In genomic region chr6:33577718-33578117, GRCh38 we compare ENCODE assay signal across 11 cellular contexts. TPM values are rescaled to one million over a fixed set of nuclear protein-coding genes. Genes with fewer than 3 reads are reported as not detected.
A peak's percentile ranks its signal among the peaks of the same experiment; 100 is the strongest.
DNase-seq lines count a peak whose midpoint lies in the region; ATAC-seq and TF ChIP-seq lines count a peak whose summit lies in the region.
"Had no signal": no experiment of that assay in that cellular context is flagged by ENCODE, and none has a peak within 500 bp of the region (broad histone marks: within the 10 kb centered on the region; RNA-seq: fewer than 3 reads in every experiment).

No MANE protein-coding gene starts in this region.

- H3K9me3 ChIP-seq in DOHH2 (ENCODE audit: control insufficient read depth, insufficient read depth, low read length) (no peaks in the 10 kb centered on the region), OCI-LY3 (ENCODE audit: insufficient read depth, low read length) (no peaks in the 10 kb centered on the region), gastrocnemius medialis (no peaks in the 10 kb centered on the region), BE2C (no peaks in the 10 kb centered on the region)

- peaks cover 27% of the 10 kb centered on the region for H3K4me1 ChIP-seq in DOHH2 (ENCODE audit: control insufficient read depth, low read length)
- H3K4me1 ChIP-seq in OCI-LY3 (ENCODE audit: low read length): peaks cover 12% of the 10 kb centered on the region
- peaks cover 18% of the 10 kb centered on the region in 2 donors for H3K4me1 ChIP-seq in gastrocnemius medialis
- peaks cover 4% of the 10 kb centered on the region for H3K4me1 ChIP-seq in BE2C

- in situ Hi-C loops in gastrocnemius medialis (cut with MboI; ENCODE audit: low sequenced_read_pairs in 4 of 4): no loop called here

- no peak overlapping the region for H3K27ac ChIP-seq in DOHH2 (ENCODE audit: low read depth, low read length)
- no peak overlapping the region for H3K27ac ChIP-seq in OCI-LY3 (ENCODE audit: low read length)
- H3K27ac ChIP-seq in gastrocnemius medialis: peak overlapping the region; percentile 57 to 87 (median 85)

- peaks cover 27 to 29% of the 10 kb centered on the region in 2 donors for H3K4me1 Mint-ChIP-seq in effector memory CD8-positive, alpha-beta T cell (ENCODE audit: low read depth in 2 of 2)

- peak overlapping the region; percentile 90; the same call in 1 of the 2 replicates for H3K4me2 ChIP-seq in DOHH2 (ENCODE audit: low read length)
- H3K4me2 ChIP-seq in OCI-LY3 (ENCODE audit: low read length): 0 out of 2 replicates have a peak overlapping the region, but pooled peaks have one; percentile 92

- H3K4me3 Mint-ChIP-seq in effector memory CD8-positive, alpha-beta T cell: peak overlapping the region; percentile 94 to 99

- no peak overlapping the region for H2AFZ ChIP-seq in OCI-LY3 (ENCODE audit: low read depth, low read length)

- H3K9me2 ChIP-seq in DOHH2 (replicated peaks; ENCODE audit: control insufficient read depth, low read length): no peaks in the 10 kb centered on the region

- TF ChIP-seq CTCF in DOHH2 (IDR thresholded peaks at IDR 0.05; ENCODE audit: low read depth, low read length, poor library complexity, severe bottlenecking): no peak
- no peak for TF ChIP-seq CTCF in OCI-LY3 (IDR thresholded peaks at IDR 0.05; ENCODE audit: low read depth, low read length)
- TF ChIP-seq CTCF in gastrocnemius medialis (IDR thresholded peaks at IDR 0.05 in 4 of 5, conservative IDR thresholded peaks at IDR 0.05 in 1 of 5): no peak
- TF ChIP-seq CTCF in BE2C (IDR thresholded peaks at IDR 0.05; ENCODE audit: low read depth, low read length): no peak

- intact Hi-C loops in gastrocnemius medialis (cut with DNase I; ENCODE audit: low total_unique reads): loop anchor here (10.0 kb wide), 1 partner anchor 123 kb away; the partner anchor contains the start of gene ZBTB9

- H3F3A ChIP-seq in DOHH2 (ENCODE audit: control insufficient read depth, insufficient read depth): no peaks in the 10 kb centered on the region

- H3K9me3 Mint-ChIP-seq in effector memory CD8-positive, alpha-beta T cell: no peaks in the 10 kb centered on the region
- H3K9me3 Mint-ChIP-seq: mesothelial cell of epicardium had no signal

- DNase-seq in effector memory CD8-positive, alpha-beta T cell: no peak
- DNase-seq in gastrocnemius medialis (no peak), RKO (ENCODE audit: low spot score) (no peak), BE2C (no peak), amniotic stem cell (lab: John Stamatoyannopoulos, UW) (no peak)
- DNase-seq: GF-D8, NCI-H1930 had no signal

- H3K36me3 ChIP-seq in DOHH2 (ENCODE audit: control insufficient read depth, low read length) (peaks cover 36% of the 10 kb centered on the region), OCI-LY3 (replicated peaks; ENCODE audit: low read depth, low read length) (peaks cover 11% of the 10 kb centered on the region), gastrocnemius medialis (peaks cover 0 to 29% of the 10 kb centered on the region in 2 donors), BE2C (peaks cover 30% of the 10 kb centered on the region)

- H3K27ac Mint-ChIP-seq in effector memory CD8-positive, alpha-beta T cell: peak overlapping the region; percentile 95 to 99

- no peak for ATAC-seq in effector memory CD8-positive, alpha-beta T cell (replicated peaks)
- no peak for ATAC-seq in gastrocnemius medialis
- no peak for ATAC-seq in HG02852 (IDR thresholded peaks at IDR 0.05; ENCODE audit: unreplicated experiment)

- H3K9ac ChIP-seq in OCI-LY3 (ENCODE audit: low read length): no peak overlapping the region

- no peak for TF ChIP-seq POLR2A in gastrocnemius medialis (IDR thresholded peaks at IDR 0.05)

- H3K79me2 ChIP-seq in DOHH2 (ENCODE audit: control insufficient read depth, low read length): peaks cover 22% of the 10 kb centered on the region
- H3K79me2 ChIP-seq in OCI-LY3 (ENCODE audit: low read length): peaks cover 25% of the 10 kb centered on the region

- no peaks in the 10 kb centered on the region for H3K27me3 Mint-ChIP-seq in effector memory CD8-positive, alpha-beta T cell

- H3K36me3 Mint-ChIP-seq in effector memory CD8-positive, alpha-beta T cell (ENCODE audit: insufficient read depth): peaks cover 49% of the 10 kb centered on the region

- no peaks in the 10 kb centered on the region for H3K27me3 ChIP-seq in DOHH2 (ENCODE audit: control insufficient read depth, low read length)
- no peaks in the 10 kb centered on the region for H3K27me3 ChIP-seq in OCI-LY3 (ENCODE audit: low read depth, low read length)
- H3K27me3 ChIP-seq in gastrocnemius medialis: no peaks in the 10 kb centered on the region
- no peaks in the 10 kb centered on the region for H3K27me3 ChIP-seq in BE2C

- H4K20me1 ChIP-seq in DOHH2 (ENCODE audit: control insufficient read depth, insufficient read depth, low read depth, low read length): no peaks in the 10 kb centered on the region
- H4K20me1 ChIP-seq in OCI-LY3 (ENCODE audit: insufficient read depth, low read length): no peaks in the 10 kb centered on the region

- H3K4me3 ChIP-seq in DOHH2 (ENCODE audit: low read length): no peak overlapping the region; the same call in 1 of the 2 replicates
- no peak overlapping the region for H3K4me3 ChIP-seq in OCI-LY3 (ENCODE audit: low read length)
- H3K4me3 ChIP-seq in gastrocnemius medialis: no peak overlapping the region
- no peak overlapping the region for H3K4me3 ChIP-seq in BE2C (ENCODE audit: low read depth, low read length)

RNA-seq across cellular contexts. Expression of gene BAK1, which starts 2.4 kb away (rescaled TPM):
- total RNA-seq in gastrocnemius medialis: 10 to 100 TPM in 1 of 4 donors, 1 to 10 TPM in 3; 5.8 to 11.7 (median 8.2) TPM
- 47.1 TPM for polyA plus RNA-seq in BE2C (2012; ENCODE audit: insufficient read depth, insufficient read length, low read depth)

RNA-seq across cellular contexts. Expression of gene ITPR3, which starts 43.4 kb away (rescaled TPM):
- 1 to 10 TPM; 1.9 to 6.8 (median 4.2) TPM for total RNA-seq in gastrocnemius medialis
- polyA plus RNA-seq in BE2C (2012; ENCODE audit: insufficient read depth, insufficient read length, low read depth): 0.09 TPM

Comparison
In these comparisons a context has a peak if more than half of its experiments do, and no peak if none do; other contexts are left out.
1. H3K27ac ChIP-seq: peak in gastrocnemius medialis (4 of 4); none in DOHH2 (single experiment) and OCI-LY3 (single experiment).